Comparison of ENCODE assay signal across 8 cellular contexts in genomic region chr7:151115121-151115835, GRCh38.
DNase-seq lines count a peak whose midpoint lies in the region; TF ChIP-seq lines count a peak whose summit lies in the region.

No MANE protein-coding gene starts in this region.

- peaks cover 25% of the 10 kb centered on the region for H3K27me3 Mint-ChIP-seq in T-helper 1 cell treated with Interleukin-12 subunit alpha and Interleukin-12 subunit beta and Interleukin-4 antibody, amounts not matched to agents 30 μg/mL and 1 μg/mL, for 36 hours (ENCODE audit: low read depth)
- H3K27me3 Mint-ChIP-seq in nephron progenitor cell (ENCODE audit: low read depth, poor library complexity) = peaks cover 50% of the 10 kb centered on the region

- peak overlapping the region; percentile 3 for H3K4me3 Mint-ChIP-seq in T-helper 1 cell treated with Interleukin-12 subunit alpha and Interleukin-12 subunit beta and Interleukin-4 antibody, amounts not matched to agents 30 μg/mL and 1 μg/mL, for 36 hours
- peak overlapping the region; percentile 71 for H3K4me3 Mint-ChIP-seq in nephron progenitor cell

- no peak overlapping the region for H3K27ac ChIP-seq in effector memory CD4-positive, alpha-beta T cell (ENCODE audit: insufficient read depth, low read length, poor library complexity, severe bottlenecking)

- H3K27ac Mint-ChIP-seq in T-helper 1 cell treated with Interleukin-12 subunit alpha and Interleukin-12 subunit beta and Interleukin-4 antibody, amounts not matched to agents 30 μg/mL and 1 μg/mL, for 36 hours = no peak overlapping the region
- H3K27ac Mint-ChIP-seq in nephron progenitor cell = no peak overlapping the region

- H3K36me3 ChIP-seq in effector memory CD4-positive, alpha-beta T cell (ENCODE audit: control insufficient read depth, insufficient read depth, low read length) = peaks cover 10% of the 10 kb centered on the region

- H3K9me3 ChIP-seq in effector memory CD4-positive, alpha-beta T cell (ENCODE audit: control insufficient read depth, low read length) = no peaks in the 10 kb centered on the region

- TF ChIP-seq CTCF in nephron progenitor cell (IDR thresholded peaks at IDR 0.05) = no peak

- DNase-seq in CD1c-positive myeloid dendritic cell (ENCODE audit: extremely low spot score) = peak; percentile 50
- no peak for DNase-seq in effector memory CD4-positive, alpha-beta T cell
- peak; percentile 69 for DNase-seq in nephron progenitor cell
- no peak for DNase-seq in DMS79 treated with DMSO at 0.1 percent for 48 hours (lab: John Stamatoyannopoulos, UW)
- no peak for DNase-seq in NCI-H774 (lab: John Stamatoyannopoulos, UW)
- DNase-seq in NCI-H2029 treated with DMSO at 0.1 percent for 48 hours (lab: John Stamatoyannopoulos, UW) = no peak
- DNase-seq in NCI-H1436 (lab: John Stamatoyannopoulos, UW) = no peak

- H3K27me3 ChIP-seq in effector memory CD4-positive, alpha-beta T cell (replicated peaks; ENCODE audit: control insufficient read depth, insufficient read depth, low read length, poor library complexity, severe bottlenecking) = no peaks in the 10 kb centered on the region

- H3K9me3 Mint-ChIP-seq in T-helper 1 cell treated with Interleukin-12 subunit alpha and Interleukin-12 subunit beta and Interleukin-4 antibody, amounts not matched to agents 30 μg/mL and 1 μg/mL, for 36 hours = no peaks in the 10 kb centered on the region
- H3K9me3 Mint-ChIP-seq in nephron progenitor cell = no peaks in the 10 kb centered on the region

- peaks cover 30% of the 10 kb centered on the region for H3K4me1 ChIP-seq in effector memory CD4-positive, alpha-beta T cell (ENCODE audit: control insufficient read depth, insufficient read depth, low read length, poor library complexity, severe bottlenecking)

- no peaks in the 10 kb centered on the region for H3K36me3 Mint-ChIP-seq in T-helper 1 cell treated with Interleukin-12 subunit alpha and Interleukin-12 subunit beta and Interleukin-4 antibody, amounts not matched to agents 30 μg/mL and 1 μg/mL, for 36 hours (ENCODE audit: low read depth)
- H3K36me3 Mint-ChIP-seq in nephron progenitor cell (ENCODE audit: low read depth) = peaks cover 16% of the 10 kb centered on the region

- H3K4me3 ChIP-seq in effector memory CD4-positive, alpha-beta T cell (ENCODE audit: insufficient read depth, low read depth, low read length, poor library complexity, severe bottlenecking) = peak overlapping the region; percentile 17

- peaks cover 3% of the 10 kb centered on the region for H3K4me1 Mint-ChIP-seq in T-helper 1 cell treated with Interleukin-12 subunit alpha and Interleukin-12 subunit beta and Interleukin-4 antibody, amounts not matched to agents 30 μg/mL and 1 μg/mL, for 36 hours (ENCODE audit: low read depth)
- H3K4me1 Mint-ChIP-seq in nephron progenitor cell = peaks cover 30% of the 10 kb centered on the region

Comparison
In these comparisons a context has a peak if more than half of its experiments do, and no peak if none do; other contexts are left out.
1. DNase-seq: peak in CD1c-positive myeloid dendritic cell (single experiment) and nephron progenitor cell (single experiment); none in effector memory CD4-positive, alpha-beta T cell (0 of 3), DMS79 treated with DMSO at 0.1 percent for 48 hours (single experiment), NCI-H774 (single experiment), NCI-H2029 treated with DMSO at 0.1 percent for 48 hours (single experiment) and NCI-H1436 (single experiment).